Comparison of ENCODE assay signal across 27 cellular contexts in the genomic region with DNA sequence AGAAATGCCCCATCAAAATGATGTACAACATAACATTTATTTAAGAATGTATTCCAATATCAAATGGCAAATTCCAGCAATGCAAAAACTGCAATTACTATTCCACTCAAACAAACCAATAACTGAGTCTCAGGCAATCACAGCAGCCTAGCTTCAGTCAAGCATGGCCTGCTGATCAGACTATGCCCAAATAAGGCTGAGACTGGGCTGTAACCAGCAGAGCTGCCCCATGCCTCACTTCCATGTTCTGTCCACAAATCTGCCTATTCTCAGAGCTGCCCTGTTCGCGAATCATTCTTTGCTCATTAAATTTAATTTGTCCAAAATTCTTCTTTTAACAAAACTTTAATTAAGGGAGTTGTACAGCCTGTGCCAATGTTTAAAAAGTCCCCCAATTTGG.
"Had no signal": no experiment of that assay in that cellular context is flagged by ENCODE, and none has a peak within 500 bp of the region (broad histone marks: within the 10 kb centered on the region; RNA-seq: fewer than 3 reads in every experiment).

No MANE protein-coding gene starts in this region.

- H3K27me3 Mint-ChIP-seq: dendritic cell treated with granulocyte-macrophage colony-stimulating factor and Interleukin-4, amounts not matched to agents 40 ng/mL and 50 ng/mL, for 4 days had no signal

- H3K4me3 Mint-ChIP-seq: dendritic cell treated with granulocyte-macrophage colony-stimulating factor and Interleukin-4, amounts not matched to agents 40 ng/mL and 50 ng/mL, for 4 days; endodermal cell; naive thymus-derived CD8-positive, alpha-beta T cell; nephron progenitor cell; stimulated activated naive CD8-positive, alpha-beta T cell treated with anti-CD3 and anti-CD28 coated beads, Interleukin-15, amount 100 ng/mL, for 72 hours had no signal

- DNase-seq: colonic mucosa; effector CD8-positive, alpha-beta T cell; endodermal cell; foreskin melanocyte; glutamatergic neuron; heart right ventricle; hippocampal formation; kidney glomerular epithelial cell; left ventricle myocardium superior; lower lobe of right lung; naive thymus-derived CD8-positive, alpha-beta T cell; nephron progenitor cell; occipital lobe; ovary; posterior cingulate gyrus; psoas muscle; right cardiac atrium; sigmoid colon; stimulated activated naive CD4-positive, alpha-beta T cell; stimulated activated naive CD8-positive, alpha-beta T cell treated with anti-CD3 and anti-CD28 coated beads, Interleukin-15, amount 100 ng/mL, for 72 hours; trophoblast cell had no signal

- H3K27ac Mint-ChIP-seq: dendritic cell treated with granulocyte-macrophage colony-stimulating factor and Interleukin-4, amounts not matched to agents 40 ng/mL and 50 ng/mL, for 4 days; endodermal cell; naive thymus-derived CD8-positive, alpha-beta T cell; nephron progenitor cell; stimulated activated naive CD8-positive, alpha-beta T cell treated with anti-CD3 and anti-CD28 coated beads, Interleukin-15, amount 100 ng/mL, for 72 hours had no signal

- H3K36me3 Mint-ChIP-seq: naive thymus-derived CD8-positive, alpha-beta T cell had no signal

- H3K4me1 Mint-ChIP-seq: endodermal cell; naive thymus-derived CD8-positive, alpha-beta T cell; nephron progenitor cell; stimulated activated naive CD8-positive, alpha-beta T cell treated with anti-CD3 and anti-CD28 coated beads, Interleukin-15, amount 100 ng/mL, for 72 hours had no signal

- H3K36me3 ChIP-seq: colonic mucosa, heart right ventricle, lower lobe of right lung, ovary, sigmoid colon, thyroid gland, vagina had no signal

- H3K9me3 Mint-ChIP-seq: dendritic cell treated with granulocyte-macrophage colony-stimulating factor and Interleukin-4, amounts not matched to agents 40 ng/mL and 50 ng/mL, for 4 days; endodermal cell; naive thymus-derived CD8-positive, alpha-beta T cell; stimulated activated naive CD8-positive, alpha-beta T cell treated with anti-CD3 and anti-CD28 coated beads, Interleukin-15, amount 100 ng/mL, for 72 hours had no signal

- H3K27ac ChIP-seq: colonic mucosa, epithelial cell of prostate, heart right ventricle, lower lobe of right lung, ovary, psoas muscle, sigmoid colon, thyroid gland, vagina had no signal

- H3K27me3 ChIP-seq: colonic mucosa, ovary, sigmoid colon, thyroid gland, vagina had no signal

- H3K4me3 ChIP-seq: colonic mucosa, heart right ventricle, lower lobe of right lung, ovary, psoas muscle, sigmoid colon, thyroid gland, vagina had no signal

- H3K4me1 ChIP-seq: colonic mucosa, heart right ventricle, lower lobe of right lung, psoas muscle, sigmoid colon, thyroid gland, vagina had no signal

- FAIRE-seq: islet of Langerhans had no signal

- ATAC-seq: esophagus mucosa; heart right ventricle; left ventricle myocardium superior; lower lobe of right lung; naive thymus-derived CD8-positive, alpha-beta T cell; psoas muscle; right cardiac atrium; stimulated activated naive CD8-positive, alpha-beta T cell treated with anti-CD3 and anti-CD28 coated beads, Interleukin-15, amount 100 ng/mL, for 72 hours had no signal

- H3K9me3 ChIP-seq: colonic mucosa, lower lobe of right lung, ovary, psoas muscle, sigmoid colon, thyroid gland, vagina had no signal
